In genomic region chr2:136025057-136025973, GRCh38 we compare ENCODE assay signal across 8 cellular contexts. TPM values are rescaled to one million over a fixed set of nuclear protein-coding genes. Genes with fewer than 3 reads are reported as not detected.
A peak's percentile ranks its signal among the peaks of the same experiment; 100 is the strongest.
DNase-seq lines count a peak whose midpoint lies in the region; ATAC-seq and TF ChIP-seq lines count a peak whose summit lies in the region.

No MANE protein-coding gene starts in this region.

- intact Hi-C loops in sigmoid colon (cut with DNase I): no loop called here

- ATAC-seq in HG02798 (IDR thresholded peaks at IDR 0.05; ENCODE audit: poor library complexity, unreplicated experiment) (peak; percentile 76), GM19455 (IDR thresholded peaks at IDR 0.05; ENCODE audit: unreplicated experiment) (no peak)

- peaks cover 0 to 9% (median 7%) of the 10 kb centered on the region in 4 donors for H3K4me1 ChIP-seq in sigmoid colon

- TF ChIP-seq EP300 in sigmoid colon (IDR thresholded peaks at IDR 0.05): no peak

- no peaks in the 10 kb centered on the region for H3K27me3 ChIP-seq in sigmoid colon

- no peak for TF ChIP-seq POLR2A in sigmoid colon (IDR thresholded peaks at IDR 0.05)

- H3K4me3 ChIP-seq in sigmoid colon: peak overlapping the region in 2 of 4 donors; percentile 17 to 22

- peak; percentile 95 for DNase-seq in DMS 273 (lab: John Stamatoyannopoulos, UW; ENCODE audit: unreplicated experiment)
- DNase-seq in NCI-H748 (lab: John Stamatoyannopoulos, UW; ENCODE audit: unreplicated experiment): peak; percentile 93
- peak; percentile 10 for DNase-seq in brain pericyte (ENCODE audit: low read depth, low spot score)
- peak; percentile 82 for DNase-seq in iPS-NIHi11 (ENCODE audit: low spot score)
- peak; percentile 68 for DNase-seq in sigmoid colon
- no peak for DNase-seq in NK-92 treated with Interleukin-12 subunit alpha and Interleukin-12 subunit beta, amount 100 ng/mL, for 24 hours (lab: John Stamatoyannopoulos, UW)

- no peaks in the 10 kb centered on the region for H3K9me3 ChIP-seq in sigmoid colon

- 34 to 47% methylated on average over 43 of the region's 43 CpGs for WGBS in sigmoid colon, 2 donors

- TF ChIP-seq CTCF in sigmoid colon (IDR thresholded peaks at IDR 0.05): no peak

- H3K36me3 ChIP-seq in sigmoid colon: no peaks in the 10 kb centered on the region

- no peak overlapping the region for H3K27ac ChIP-seq in sigmoid colon

RNA-seq across cellular contexts. Expression of gene DARS1, which starts 39.9 kb away (rescaled TPM):
- 10 to 100 TPM; 77.3 to 95.6 (median 81.5) TPM for total RNA-seq in sigmoid colon
- 10 to 100 TPM; 31.4 to 45.5 (median 34.8) TPM for polyA plus RNA-seq in sigmoid colon
